9 cellular contexts compared by ENCODE assay signal in genomic region chr6:11414564-11414963, GRCh38.
DNase-seq lines count a peak whose midpoint lies in the region; TF ChIP-seq lines count a peak whose summit lies in the region.
"Had no signal": no experiment of that assay in that cellular context is flagged by ENCODE, and none has a peak within 500 bp of the region (broad histone marks: within the 10 kb centered on the region; RNA-seq: fewer than 3 reads in every experiment).

No MANE protein-coding gene starts in this region.

- no peak overlapping the region for H3K4me3 ChIP-seq in HEK293 (ENCODE audit: low read depth, low read length)

- TF ChIP-seq CTCF in Calu3 (IDR thresholded peaks at IDR 0.05; ENCODE audit: unreplicated experiment) (no peak), HEK293 (tag by site-specific recombination; IDR thresholded peaks at IDR 0.05) (no peak)

- no peaks in the 10 kb centered on the region for H3K9me3 ChIP-seq in HEK293 (ENCODE audit: control insufficient read depth, insufficient read depth, low read depth, low read length)

- peak overlapping the region; percentile 58 for H3K27ac Mint-ChIP-seq in Calu3 (ENCODE audit: unreplicated experiment)

- intact Hi-C loops in Calu3 (cut with micrococcal nuclease; ENCODE audit: unreplicated experiment): loop anchor here (5.0 kb wide), 1 partner anchor 197 kb away; no protein-coding TSS in a partner anchor

- peaks cover 5% of the 10 kb centered on the region for H3K4me1 Mint-ChIP-seq in Calu3 (ENCODE audit: low read depth, unreplicated experiment)

- CTCF ChIA-PET in Calu3 (lab: Charles Lee): interaction anchor here (1.2 kb wide), 1 partner anchor 19 kb away, joined by 6 read pairs; no protein-coding TSS in a partner anchor
- CTCF ChIA-PET in HEK293 (lab: Yijun Ruan, JAX): interaction anchor here (0.6 to 3.7 kb wide), 5 partner anchors 14 to 980 kb away, joined by 3 to 20 read pairs (median 3); no protein-coding TSS in a partner anchor

- H3K36me3 Mint-ChIP-seq in Calu3 (ENCODE audit: insufficient read depth, unreplicated experiment): peaks cover 8% of the 10 kb centered on the region

- POLR2A ChIA-PET in HEK293 (lab: Yijun Ruan, JAX): no interaction called here

- no peak overlapping the region for H3K4me3 Mint-ChIP-seq in Calu3 (ENCODE audit: low read depth, unreplicated experiment)

- H3K9me3 Mint-ChIP-seq in Calu3 (ENCODE audit: low read depth, unreplicated experiment): no peaks in the 10 kb centered on the region

- H3K27ac ChIP-seq in HEK293 (ENCODE audit: extremely low read depth, low read depth, low read length): no peak overlapping the region

- DNase-seq in Calu3 (peak; percentile 64), T-helper 9 cell (peak; percentile 33), iris pigment epithelial cell (ENCODE audit: low read depth) (peak; percentile 49), hepatic stellate cell (ENCODE audit: low spot score) (no peak), germinal center (ENCODE audit: low spot score) (no peak), NCI-H1694 (lab: John Stamatoyannopoulos, UW) (no peak), cerebellar cortex (ENCODE audit: low spot score) (no peak)
- DNase-seq: anterior cingulate cortex had no signal

- H3K36me3 ChIP-seq in HEK293 (ENCODE audit: control insufficient read depth in 2 of 2, insufficient read depth in 1 of 2, low read length in 2 of 2): no peaks in the 10 kb centered on the region

- no peaks in the 10 kb centered on the region for H3K4me1 ChIP-seq in HEK293 (ENCODE audit: control insufficient read depth, insufficient read depth, low read length)

- no peaks in the 10 kb centered on the region for H3K27me3 Mint-ChIP-seq in Calu3 (ENCODE audit: unreplicated experiment)

- no TSS peak for BruUV-seq in Calu3 (replicated peaks; lab: Mats Ljungman, UMichigan)

TF ChIP-seq in HEK293, 187 proteins besides CTCF, POLR2A, EP300 and RAD21:
- no peak for TF ChIP-seq ZNF302 (tag by site-specific recombination; IDR thresholded peaks at IDR 0.05; ENCODE audit: low read depth)
- peak; percentile 88 for TF ChIP-seq ZNF549 (tag by site-specific recombination; IDR thresholded peaks at IDR 0.05)
- TF ChIP-seq KLF8 (tag by site-specific recombination; IDR thresholded peaks at IDR 0.05): no peak
- no peak for TF ChIP-seq ZBTB26 (tag by site-specific recombination; optimal IDR thresholded peaks at IDR 0.05)
- TF ChIP-seq ZSCAN16 (tag by site-specific recombination; IDR thresholded peaks at IDR 0.05): no peak
- TF ChIP-seq SP2 (tag by site-specific recombination; IDR thresholded peaks at IDR 0.05): no peak
- TF ChIP-seq ZNF350 (tag by site-specific recombination; IDR thresholded peaks at IDR 0.05): 0 out of 2 replicates have a peak, but pooled peaks have one; percentile 31

Comparison
In these comparisons a context has a peak if more than half of its experiments do, and no peak if none do; other contexts are left out.
1. DNase-seq: peak in Calu3 (single experiment), T-helper 9 cell (single experiment) and iris pigment epithelial cell (single experiment); none in hepatic stellate cell (single experiment), germinal center (single experiment), NCI-H1694 (single experiment) and cerebellar cortex (single experiment).